8 cellular contexts compared by ENCODE assay signal in genomic region chr3:17779304-17780250, GRCh38. TPM values are rescaled to one million over a fixed set of nuclear protein-coding genes. Genes with fewer than 3 reads are reported as not detected.
DNase-seq lines count a peak whose midpoint lies in the region; ATAC-seq lines count a peak whose summit lies in the region.
"Not testable (repeated sequence)": the region's sequence is repeated elsewhere in the genome, so short reads cannot be mapped to it uniquely, and the experiment has no call there.

No MANE protein-coding gene starts in this region.

- H3K27me3 Mint-ChIP-seq in activated CD4-positive, alpha-beta T cell treated with anti-CD3 and anti-CD28 coated beads, Interleukin-2, amount 10 ng/mL, durations not matched to agents 24 days and 14 days; central memory CD8-positive, alpha-beta T cell; memory B cell: not testable (repeated sequence)
- H3K27me3 Mint-ChIP-seq in stimulated activated naive CD8-positive, alpha-beta T cell treated with anti-CD3 and anti-CD28 coated beads, Interleukin-15, Interleukin-2, amounts not matched to agents 100 ng/mL and 50 ng/mL, for 24 hours = peaks cover 42% of the 10 kb centered on the region

- ATAC-seq in central memory CD8-positive, alpha-beta T cell (replicated peaks; ENCODE audit: extremely low read depth, poor library complexity, severe bottlenecking) = peak; percentile 38
- ATAC-seq in memory B cell (ENCODE audit: low read depth) = peak; percentile 67

- DNase-seq in GDM1 (lab: John Stamatoyannopoulos, UW) = peak; percentile 57
- peak; percentile 67 for DNase-seq in KBM-7
- DNase-seq in NOMO-1 (lab: John Stamatoyannopoulos, UW; ENCODE audit: unreplicated experiment in 2 of 2) = peak; percentile 39 to 53
- peak; percentile 23 for DNase-seq in SKM-1 treated with dmso at 0.1 percent for 144 hours (lab: John Stamatoyannopoulos, UW; ENCODE audit: unreplicated experiment)
- peak; percentile 50 for DNase-seq in activated CD4-positive, alpha-beta T cell treated with anti-CD3 and anti-CD28 coated beads, Interleukin-2, amount 10 ng/mL, durations not matched to agents 24 days and 14 days
- not testable (repeated sequence) for DNase-seq in central memory CD8-positive, alpha-beta T cell (ENCODE audit: low spot score in 2 of 2); memory B cell (ENCODE audit: low spot score in 2 of 2)

- H3K27ac Mint-ChIP-seq in activated CD4-positive, alpha-beta T cell treated with anti-CD3 and anti-CD28 coated beads, Interleukin-2, amount 10 ng/mL, durations not matched to agents 24 days and 14 days = peak overlapping the region; percentile 2
- peak overlapping the region; percentile 33 for H3K27ac Mint-ChIP-seq in central memory CD8-positive, alpha-beta T cell (ENCODE audit: low read depth)
- H3K27ac Mint-ChIP-seq in memory B cell = peak overlapping the region; percentile 35
- H3K27ac Mint-ChIP-seq in stimulated activated naive CD8-positive, alpha-beta T cell treated with anti-CD3 and anti-CD28 coated beads, Interleukin-15, Interleukin-2, amounts not matched to agents 100 ng/mL and 50 ng/mL, for 24 hours = peak overlapping the region; percentile 51

- H3K4me3 Mint-ChIP-seq in activated CD4-positive, alpha-beta T cell treated with anti-CD3 and anti-CD28 coated beads, Interleukin-2, amount 10 ng/mL, durations not matched to agents 24 days and 14 days; central memory CD8-positive, alpha-beta T cell; memory B cell: not testable (repeated sequence)
- H3K4me3 Mint-ChIP-seq in stimulated activated naive CD8-positive, alpha-beta T cell treated with anti-CD3 and anti-CD28 coated beads, Interleukin-15, Interleukin-2, amounts not matched to agents 100 ng/mL and 50 ng/mL, for 24 hours = peak overlapping the region; percentile 8

- in situ Hi-C loops in KBM-7 (cut with MboI; ENCODE audit: low pct_unique_long_range_greater_than_20kb, low sequenced_read_pairs) = not testable (repeated sequence)

- H3K9me3 Mint-ChIP-seq in activated CD4-positive, alpha-beta T cell treated with anti-CD3 and anti-CD28 coated beads, Interleukin-2, amount 10 ng/mL, durations not matched to agents 24 days and 14 days = peaks cover 38% of the 10 kb centered on the region
- H3K9me3 Mint-ChIP-seq in central memory CD8-positive, alpha-beta T cell; memory B cell; stimulated activated naive CD8-positive, alpha-beta T cell treated with anti-CD3 and anti-CD28 coated beads, Interleukin-15, Interleukin-2, amounts not matched to agents 100 ng/mL and 50 ng/mL, for 24 hours: not testable (repeated sequence)

- H3K36me3 Mint-ChIP-seq in activated CD4-positive, alpha-beta T cell treated with anti-CD3 and anti-CD28 coated beads, Interleukin-2, amount 10 ng/mL, durations not matched to agents 24 days and 14 days (ENCODE audit: low read depth) = peaks cover 79% of the 10 kb centered on the region
- not testable (repeated sequence) for H3K36me3 Mint-ChIP-seq in central memory CD8-positive, alpha-beta T cell (ENCODE audit: insufficient read depth); memory B cell
- H3K36me3 Mint-ChIP-seq in stimulated activated naive CD8-positive, alpha-beta T cell treated with anti-CD3 and anti-CD28 coated beads, Interleukin-15, Interleukin-2, amounts not matched to agents 100 ng/mL and 50 ng/mL, for 24 hours (ENCODE audit: low read depth) = peaks cover 11% of the 10 kb centered on the region

- intact Hi-C loops in activated CD4-positive, alpha-beta T cell treated with anti-CD3 and anti-CD28 coated beads, Interleukin-2, amount 10 ng/mL, durations not matched to agents 24 days and 14 days (cut with micrococcal nuclease) = not testable (repeated sequence)

- H3K4me1 Mint-ChIP-seq in activated CD4-positive, alpha-beta T cell treated with anti-CD3 and anti-CD28 coated beads, Interleukin-2, amount 10 ng/mL, durations not matched to agents 24 days and 14 days = peaks cover 40% of the 10 kb centered on the region
- H3K4me1 Mint-ChIP-seq in central memory CD8-positive, alpha-beta T cell = peaks cover 23% of the 10 kb centered on the region
- H3K4me1 Mint-ChIP-seq in memory B cell = peaks cover 23% of the 10 kb centered on the region
- H3K4me1 Mint-ChIP-seq in stimulated activated naive CD8-positive, alpha-beta T cell treated with anti-CD3 and anti-CD28 coated beads, Interleukin-15, Interleukin-2, amounts not matched to agents 100 ng/mL and 50 ng/mL, for 24 hours (ENCODE audit: low read depth) = peaks cover 35% of the 10 kb centered on the region

RNA-seq across cellular contexts. Expression of gene TBC1D5, which starts 37.1 kb away (rescaled TPM):
- 38.5 and 39.0 TPM in 2 replicates for total RNA-seq in activated CD4-positive, alpha-beta T cell treated with anti-CD3 and anti-CD28 coated beads, Interleukin-2, amount 10 ng/mL, durations not matched to agents 24 days and 14 days
